In genomic region chr14:61322011-61322798, GRCh38 we compare ENCODE assay signal across 8 cellular contexts. TPM values are rescaled to one million over a fixed set of nuclear protein-coding genes. Genes with fewer than 3 reads are reported as not detected.
DNase-seq lines count a peak whose midpoint lies in the region; ATAC-seq, FAIRE-seq and TF ChIP-seq lines count a peak whose summit lies in the region.

No MANE protein-coding gene starts in this region.

- peaks cover 6% of the 10 kb centered on the region for H3K4me1 Mint-ChIP-seq in memory B cell

- peak overlapping the region; percentile 77 for H3K4me3 Mint-ChIP-seq in memory B cell

- H3K4me1 ChIP-seq in SJSA1 (replicated peaks), result peaks cover 24% of the 10 kb centered on the region
- H3K4me1 ChIP-seq in colonic mucosa, result no peaks in the 10 kb centered on the region
- peaks cover 0 to 17% (median 3%) of the 10 kb centered on the region in 4 donors for H3K4me1 ChIP-seq in upper lobe of left lung

- H3K27me3 ChIP-seq in SJSA1 (replicated peaks) (peaks cover 14% of the 10 kb centered on the region; the same call in 1 of the 2 replicates), colonic mucosa (peaks cover 7% of the 10 kb centered on the region), upper lobe of left lung (no peaks in the 10 kb centered on the region)

- peak in 2 of 4 donors; percentile 38 to 59 for TF ChIP-seq POLR2A in upper lobe of left lung (IDR thresholded peaks at IDR 0.05)

- peak in 2 of 4 donors; percentile 37 to 65 for TF ChIP-seq EP300 in upper lobe of left lung (IDR thresholded peaks at IDR 0.05)

- H3K9me3 ChIP-seq in SJSA1 (replicated peaks) (no peaks in the 10 kb centered on the region; the same call in 1 of the 2 replicates), colonic mucosa (no peaks in the 10 kb centered on the region), upper lobe of left lung (no peaks in the 10 kb centered on the region)

- DNase-seq in NCI-H1417 (lab: John Stamatoyannopoulos, UW) (peak in 2 of 3 experiments; percentile 47 to 65), NCI-H1417 treated with DMSO at 0.1 percent for 48 hours (lab: John Stamatoyannopoulos, UW) (no peak), SJSA1 (ENCODE audit: low read depth in 1 of 2, low spot score in 2 of 2) (no peak), colonic mucosa (peak; percentile 72), memory B cell (ENCODE audit: low spot score in 2 of 2) (peak in 1 of 2 donors; percentile 0), upper lobe of left lung (peak; percentile 83 to 91), RCC 7860 (ENCODE audit: low spot score) (no peak)

- no peak overlapping the region for H3K27ac ChIP-seq in SJSA1
- H3K27ac ChIP-seq in colonic mucosa, result peak overlapping the region; percentile 50
- H3K27ac ChIP-seq in upper lobe of left lung, result peak overlapping the region; percentile 89 to 93 (median 92)

- WGBS in upper lobe of left lung, 2 donors, result 1% methylated on average over 18 to 55 of the region's 63 CpGs

- H3K9ac ChIP-seq in colonic mucosa (ENCODE audit: low read depth in 2 of 2, low read length in 2 of 2), result peak overlapping the region; percentile 28 to 67

- H3K36me3 Mint-ChIP-seq in memory B cell, result no peaks in the 10 kb centered on the region

- intact Hi-C loops in colonic mucosa (cut with DNase I), result no loop called here

- H3K4me3 ChIP-seq in SJSA1, result peak overlapping the region; percentile 59
- peak overlapping the region; percentile 65 for H3K4me3 ChIP-seq in colonic mucosa
- H3K4me3 ChIP-seq in upper lobe of left lung, result peak overlapping the region; percentile 65 to 87 (median 78)

- H3K9me3 Mint-ChIP-seq in memory B cell, result peaks cover 5% of the 10 kb centered on the region

- ATAC-seq in memory B cell (ENCODE audit: low read depth) (peak; percentile 15), upper lobe of left lung (ENCODE audit: low FRiP score in 2 of 2) (peak; percentile 40 to 71), HG02938 (IDR thresholded peaks at IDR 0.05; ENCODE audit: unreplicated experiment) (no peak)

- peaks cover 2% of the 10 kb centered on the region for H3K27me3 Mint-ChIP-seq in memory B cell

- no peak overlapping the region for H3K27ac Mint-ChIP-seq in memory B cell

- no peak for FAIRE-seq in RCC 7860 (lab: Jason Lieb, UNC)

- TF ChIP-seq CTCF in colonic mucosa (IDR thresholded peaks at IDR 0.05), result no peak
- TF ChIP-seq CTCF in upper lobe of left lung (IDR thresholded peaks at IDR 0.05), result no peak

- no peaks in the 10 kb centered on the region for H3K36me3 ChIP-seq in SJSA1
- H3K36me3 ChIP-seq in colonic mucosa, result no peaks in the 10 kb centered on the region
- H3K36me3 ChIP-seq in upper lobe of left lung, result no peaks in the 10 kb centered on the region

RNA-seq across cellular contexts. Expression of gene PRKCH, which starts 0.8 kb away (rescaled TPM):
- 5.7 and 11.5 TPM in 2 replicates for total RNA-seq in SJSA1 (2014; rRNA removed; shearing (Covaris generic))
- 10 to 100 TPM; 11.4 to 11.5 TPM for total RNA-seq in colonic mucosa
- 100 to 1,000 TPM in 1 of 6 donors, 10 to 100 TPM in 5; 54.0 to 102 (median 76.6) TPM for total RNA-seq in upper lobe of left lung

RNA-seq across cellular contexts. Expression of gene TMEM30B, which starts 41.1 kb away (rescaled TPM):
- not detected in 2 replicates for total RNA-seq in SJSA1 (2014; rRNA removed; shearing (Covaris generic))
- 10 to 100 TPM; 68.2 to 77.1 TPM for total RNA-seq in colonic mucosa
- 10 to 100 TPM; 15.7 to 59.7 (median 26.4) TPM for total RNA-seq in upper lobe of left lung

Comparison
In these comparisons a context has a peak if more than half of its experiments do, and no peak if none do; other contexts are left out.
1. DNase-seq: peak in NCI-H1417 (2 of 3), colonic mucosa (single experiment) and upper lobe of left lung (2 of 2); none in NCI-H1417 treated with DMSO at 0.1 percent for 48 hours (single experiment), SJSA1 (0 of 2) and RCC 7860 (single experiment).
2. RNA of gene TMEM30B, which starts 41.1 kb away (total RNA-seq): 68.2 to 77.1 TPM in colonic mucosa and 15.7 to 59.7 TPM in upper lobe of left lung; not detected in SJSA1; every median in the first group is over 10 times any median in the second.
3. Peak in every context shown above with its lines, with median percentiles within 50 percentile points of each other: H3K4me3 ChIP-seq.